1 cellular context compared by ENCODE assay signal in the genomic region with DNA sequence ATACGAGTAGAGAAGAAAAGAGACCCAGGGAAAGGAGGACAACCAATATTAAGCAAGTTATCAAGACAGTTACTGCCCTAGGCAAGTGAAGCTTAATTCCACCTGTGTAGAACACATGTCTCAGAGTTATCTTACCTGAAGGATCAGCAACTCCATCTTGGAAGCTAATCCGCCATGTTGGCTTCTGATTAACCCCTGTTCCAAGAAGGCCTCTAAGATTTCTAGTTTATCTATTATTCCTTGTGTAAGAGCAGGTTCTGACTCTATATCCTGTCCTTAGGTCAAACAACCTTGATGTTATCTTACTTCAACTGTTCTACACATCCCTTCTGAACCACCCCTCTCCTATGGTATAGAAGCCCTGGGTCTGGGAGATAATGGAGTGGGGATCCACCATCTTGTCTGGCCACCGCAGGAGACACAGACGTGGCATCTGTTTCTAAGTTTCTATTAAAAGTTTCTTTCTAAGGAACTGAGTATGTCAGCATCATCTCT.
TF ChIP-seq lines count a peak whose summit lies in the region.

No MANE protein-coding gene starts in this region.

TF ChIP-seq in K562, 482 proteins besides CTCF, POLR2A, EP300 and RAD21 (continued from another document):
- TF ChIP-seq, protein P1, sequence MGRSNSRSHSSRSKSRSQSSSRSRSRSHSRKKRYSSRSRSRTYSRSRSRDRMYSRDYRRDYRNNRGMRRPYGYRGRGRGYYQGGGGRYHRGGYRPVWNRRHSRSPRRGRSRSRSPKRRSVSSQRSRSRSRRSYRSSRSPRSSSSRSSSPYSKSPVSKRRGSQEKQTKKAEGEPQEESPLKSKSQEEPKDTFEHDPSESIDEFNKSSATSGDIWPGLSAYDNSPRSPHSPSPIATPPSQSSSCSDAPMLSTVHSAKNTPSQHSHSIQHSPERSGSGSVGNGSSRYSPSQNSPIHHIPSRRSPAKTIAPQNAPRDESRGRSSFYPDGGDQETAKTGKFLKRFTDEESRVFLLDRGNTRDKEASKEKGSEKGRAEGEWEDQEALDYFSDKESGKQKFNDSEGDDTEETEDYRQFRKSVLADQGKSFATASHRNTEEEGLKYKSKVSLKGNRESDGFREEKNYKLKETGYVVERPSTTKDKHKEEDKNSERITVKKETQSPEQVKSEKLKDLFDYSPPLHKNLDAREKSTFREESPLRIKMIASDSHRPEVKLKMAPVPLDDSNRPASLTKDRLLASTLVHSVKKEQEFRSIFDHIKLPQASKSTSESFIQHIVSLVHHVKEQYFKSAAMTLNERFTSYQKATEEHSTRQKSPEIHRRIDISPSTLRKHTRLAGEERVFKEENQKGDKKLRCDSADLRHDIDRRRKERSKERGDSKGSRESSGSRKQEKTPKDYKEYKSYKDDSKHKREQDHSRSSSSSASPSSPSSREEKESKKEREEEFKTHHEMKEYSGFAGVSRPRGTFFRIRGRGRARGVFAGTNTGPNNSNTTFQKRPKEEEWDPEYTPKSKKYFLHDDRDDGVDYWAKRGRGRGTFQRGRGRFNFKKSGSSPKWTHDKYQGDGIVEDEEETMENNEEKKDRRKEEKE (IDR thresholded peaks at IDR 0.05; ENCODE audit: borderline replicate concordance in 1 of 2, control insufficient read depth in 1 of 2, low read depth in 2 of 2, low read length in 1 of 2) = no peak
- TF ChIP-seq MEF2A (IDR thresholded peaks at IDR 0.05; ENCODE audit: control insufficient read depth, low read depth, low read length) = no peak
- peak; percentile 91 for TF ChIP-seq ZBTB9 (CRISPR knock-in tag; IDR thresholded peaks at IDR 0.05)
- TF ChIP-seq MBD2 (IDR thresholded peaks at IDR 0.05; ENCODE audit: borderline replicate concordance, low read depth) = no peak
- no peak for TF ChIP-seq PCBP1 (IDR thresholded peaks at IDR 0.05; ENCODE audit: low read depth, low read length, poor library complexity, severe bottlenecking)
- 0 out of 2 replicates have a peak, but pooled peaks have one; percentile 62 for TF ChIP-seq DIDO1 (tag; IDR thresholded peaks at IDR 0.05; ENCODE audit: low read depth)
- TF ChIP-seq SMAD4 (CRISPR knock-in tag; conservative IDR thresholded peaks at IDR 0.05) = peak; percentile 95
- peak; percentile 66; the same call in 1 of the 2 replicates for TF ChIP-seq ZKSCAN8 (CRISPR knock-in tag; IDR thresholded peaks at IDR 0.05)
- peak; percentile 84 for TF ChIP-seq NFRKB (IDR thresholded peaks at IDR 0.05; ENCODE audit: low read depth)
- no peak for TF ChIP-seq CHD2 (IDR thresholded peaks at IDR 0.05; ENCODE audit: low read depth, low read length)
- peak; percentile 69; the same call in 1 of the 2 replicates for TF ChIP-seq POLR2AphosphoS5 (IDR thresholded peaks at IDR 0.05; ENCODE audit: control insufficient read depth, insufficient read depth, low read depth, low read length)
- no peak for TF ChIP-seq MAFK (IDR thresholded peaks at IDR 0.05; ENCODE audit: low read length)
- TF ChIP-seq TAF1 (IDR thresholded peaks at IDR 0.05; ENCODE audit: control insufficient read depth, extremely low read depth, insufficient read depth, low read length, severe bottlenecking) = no peak
- no peak for TF ChIP-seq ZC3H8 (IDR thresholded peaks at IDR 0.05)
- TF ChIP-seq MTA2 (IDR thresholded peaks at IDR 0.05; ENCODE audit: low read depth) = no peak; the same call in 1 of the 2 replicates
- no peak for TF ChIP-seq RBM14 (IDR thresholded peaks at IDR 0.05; ENCODE audit: borderline replicate concordance, insufficient read depth, low read depth, low read length)
- no peak for TF ChIP-seq KAT2B (IDR thresholded peaks at IDR 0.05; ENCODE audit: low read depth, low read length)
- 0 out of 2 replicates have a peak, but pooled peaks have one; percentile 41 for TF ChIP-seq EHMT2 (IDR thresholded peaks at IDR 0.05)
- no peak for TF ChIP-seq NCOA4 (IDR thresholded peaks at IDR 0.05; ENCODE audit: partially characterized antibody)
- peak; percentile 56 for TF ChIP-seq CREM (IDR thresholded peaks at IDR 0.05; ENCODE audit: low read depth)
- peak; percentile 56; the same call in 1 of the 2 replicates for TF ChIP-seq SMAD3 (CRISPR knock-in tag; conservative IDR thresholded peaks at IDR 0.05)
- TF ChIP-seq ZNF830 (CRISPR knock-in tag; IDR thresholded peaks at IDR 0.05) = no peak
- TF ChIP-seq, protein P2, sequence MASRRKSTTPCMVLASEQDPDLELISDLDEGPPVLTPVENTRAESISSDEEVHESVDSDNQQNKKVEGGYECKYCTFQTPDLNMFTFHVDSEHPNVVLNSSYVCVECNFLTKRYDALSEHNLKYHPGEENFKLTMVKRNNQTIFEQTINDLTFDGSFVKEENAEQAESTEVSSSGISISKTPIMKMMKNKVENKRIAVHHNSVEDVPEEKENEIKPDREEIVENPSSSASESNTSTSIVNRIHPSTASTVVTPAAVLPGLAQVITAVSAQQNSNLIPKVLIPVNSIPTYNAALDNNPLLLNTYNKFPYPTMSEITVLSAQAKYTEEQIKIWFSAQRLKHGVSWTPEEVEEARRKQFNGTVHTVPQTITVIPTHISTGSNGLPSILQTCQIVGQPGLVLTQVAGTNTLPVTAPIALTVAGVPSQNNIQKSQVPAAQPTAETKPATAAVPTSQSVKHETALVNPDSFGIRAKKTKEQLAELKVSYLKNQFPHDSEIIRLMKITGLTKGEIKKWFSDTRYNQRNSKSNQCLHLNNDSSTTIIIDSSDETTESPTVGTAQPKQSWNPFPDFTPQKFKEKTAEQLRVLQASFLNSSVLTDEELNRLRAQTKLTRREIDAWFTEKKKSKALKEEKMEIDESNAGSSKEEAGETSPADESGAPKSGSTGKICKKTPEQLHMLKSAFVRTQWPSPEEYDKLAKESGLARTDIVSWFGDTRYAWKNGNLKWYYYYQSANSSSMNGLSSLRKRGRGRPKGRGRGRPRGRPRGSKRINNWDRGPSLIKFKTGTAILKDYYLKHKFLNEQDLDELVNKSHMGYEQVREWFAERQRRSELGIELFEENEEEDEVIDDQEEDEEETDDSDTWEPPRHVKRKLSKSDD (conservative IDR thresholded peaks at IDR 0.05; ENCODE audit: low read length) = no peak; the same call in 1 of the 2 replicates
- no peak for TF ChIP-seq ARID2 (IDR thresholded peaks at IDR 0.05)
- peak; percentile 59 for TF ChIP-seq GATAD2B (IDR thresholded peaks at IDR 0.05; ENCODE audit: borderline replicate concordance)
- no peak for TF ChIP-seq ZNF174 (CRISPR knock-in tag; IDR thresholded peaks at IDR 0.05)
- TF ChIP-seq YBX1 (IDR thresholded peaks at IDR 0.05) = no peak
- no peak for TF ChIP-seq KHSRP (IDR thresholded peaks at IDR 0.05)
- TF ChIP-seq SAFB2 (IDR thresholded peaks at IDR 0.05; ENCODE audit: borderline replicate concordance, low read depth, low read length, severe bottlenecking) = no peak
- TF ChIP-seq SMARCA4 (IDR thresholded peaks at IDR 0.05) = peak; percentile 78
- TF ChIP-seq, protein P3, sequence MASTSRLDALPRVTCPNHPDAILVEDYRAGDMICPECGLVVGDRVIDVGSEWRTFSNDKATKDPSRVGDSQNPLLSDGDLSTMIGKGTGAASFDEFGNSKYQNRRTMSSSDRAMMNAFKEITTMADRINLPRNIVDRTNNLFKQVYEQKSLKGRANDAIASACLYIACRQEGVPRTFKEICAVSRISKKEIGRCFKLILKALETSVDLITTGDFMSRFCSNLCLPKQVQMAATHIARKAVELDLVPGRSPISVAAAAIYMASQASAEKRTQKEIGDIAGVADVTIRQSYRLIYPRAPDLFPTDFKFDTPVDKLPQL (IDR thresholded peaks at IDR 0.05; ENCODE audit: extremely low read depth, insufficient read length) = no peak
